19 cellular contexts compared by ENCODE assay signal in the genomic region with DNA sequence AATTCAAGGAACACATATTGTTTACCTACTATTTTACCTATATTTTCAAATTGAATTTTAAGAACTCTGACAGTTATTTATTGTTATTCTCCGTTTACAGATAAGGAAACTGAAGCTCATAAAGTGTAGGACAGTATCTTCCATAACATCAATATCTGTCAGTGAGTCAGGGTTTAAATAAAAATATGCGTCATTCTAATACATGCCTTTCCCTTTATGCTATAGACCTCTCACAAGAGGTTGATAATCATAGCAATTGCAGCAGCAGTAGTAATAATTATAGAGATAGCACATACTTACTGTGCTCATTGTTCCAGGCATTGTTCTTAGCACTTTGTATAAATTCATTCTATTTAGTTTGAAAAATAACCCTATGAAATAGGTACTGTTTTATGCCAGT.
DNase-seq lines count a peak whose midpoint lies in the region; ATAC-seq and TF ChIP-seq lines count a peak whose summit lies in the region.
"Had no signal": no experiment of that assay in that cellular context is flagged by ENCODE, and none has a peak within 500 bp of the region (broad histone marks: within the 10 kb centered on the region; RNA-seq: fewer than 3 reads in every experiment).

No MANE protein-coding gene starts in this region.

- CTCF ChIA-PET in PC-3 (lab: Charles Lee): no interaction called here

- H3K36me3 ChIP-seq in PC-3 (ENCODE audit: low read depth, low read length) (no peaks in the 10 kb centered on the region), ascending aorta (no peaks in the 10 kb centered on the region)
- H3K36me3 ChIP-seq: BLaER1, HAP-1 had no signal

- intact Hi-C loops in PC-3 (cut with micrococcal nuclease): no loop called here
- intact Hi-C loops in ascending aorta (cut with DNase I): no loop called here

- no peaks in the 10 kb centered on the region for H3F3A ChIP-seq in PC-3 (ENCODE audit: low read length, unreplicated experiment)

- no TSS peak for BruUV-seq in PC-3 (replicated peaks; lab: Mats Ljungman, UMichigan)

- peak; percentile 4 for DNase-seq in COR-L47 (lab: John Stamatoyannopoulos, UW)
- peak; percentile 28 for DNase-seq in NCI-H2227 (lab: John Stamatoyannopoulos, UW; ENCODE audit: unreplicated experiment)
- DNase-seq in PC-3: peak; percentile 27
- peak; percentile 41 to 45 for DNase-seq in foreskin keratinocyte
- DNase-seq in ureter (ENCODE audit: low spot score): no peak
- no peak for DNase-seq in ascending aorta (ENCODE audit: low spot score in 2 of 2)
- DNase-seq: CD4-positive, CD25-positive, alpha-beta regulatory T cell; CD8-positive, alpha-beta T cell; DMS 273 treated with DMSO at 0.1 percent for 48 hours; DMS79; EL; GDM1; GOT3 had no signal

- no peak overlapping the region for H3K9ac ChIP-seq in PC-3 (ENCODE audit: low read length)
- H3K9ac ChIP-seq: BLaER1 had no signal

- no peak overlapping the region for H3K4me3 ChIP-seq in PC-3 (ENCODE audit: low read length)
- H3K4me3 ChIP-seq in ascending aorta: no peak overlapping the region
- H3K4me3 ChIP-seq: BLaER1, GM12878, HAP-1 had no signal

- POLR2A ChIA-PET in PC-3 (lab: Charles Lee; ENCODE audit: unreplicated experiment): no interaction called here

- no peak overlapping the region for H2AFZ ChIP-seq in PC-3 (ENCODE audit: low read length)

- H3K9me2 ChIP-seq in PC-3 (replicated peaks; ENCODE audit: low read length): no peaks in the 10 kb centered on the region

- ATAC-seq in PC-3 (peak; percentile 55), foreskin keratinocyte (peak; percentile 99), GM21737 (IDR thresholded peaks at IDR 0.05; ENCODE audit: unreplicated experiment) (no peak)
- ATAC-seq: CD8-positive, alpha-beta T cell; GM12878 had no signal

- no peaks in the 10 kb centered on the region for H4K20me1 ChIP-seq in PC-3 (ENCODE audit: low read length)
- H4K20me1 ChIP-seq: BLaER1 had no signal

- H3K4me2 ChIP-seq in PC-3 (ENCODE audit: low read length): no peak overlapping the region
- H3K4me2 ChIP-seq: BLaER1 had no signal

- no peak overlapping the region for H3K27ac ChIP-seq in PC-3 (ENCODE audit: low read length)
- no peak overlapping the region for H3K27ac ChIP-seq in foreskin keratinocyte
- no peak overlapping the region for H3K27ac ChIP-seq in ascending aorta
- H3K27ac ChIP-seq: 22Rv1, BLaER1, C4-2B had no signal

- H3K9me3 ChIP-seq in PC-3 (ENCODE audit: low read length) (no peaks in the 10 kb centered on the region), ascending aorta (no peaks in the 10 kb centered on the region)
- H3K9me3 ChIP-seq: BLaER1, HAP-1 had no signal

- no peaks in the 10 kb centered on the region for H3K79me2 ChIP-seq in PC-3 (ENCODE audit: low read length)

- TF ChIP-seq CTCF in PC-3 (conservative IDR thresholded peaks at IDR 0.05; ENCODE audit: low read depth, low read length): no peak
- no peak for TF ChIP-seq CTCF in foreskin keratinocyte (conservative IDR thresholded peaks at IDR 0.05)
- TF ChIP-seq CTCF in ascending aorta (IDR thresholded peaks at IDR 0.05): no peak

- no peaks in the 10 kb centered on the region for H3K27me3 ChIP-seq in PC-3 (ENCODE audit: low read length)
- H3K27me3 ChIP-seq in foreskin keratinocyte: no peaks in the 10 kb centered on the region
- H3K27me3 ChIP-seq in ascending aorta: no peaks in the 10 kb centered on the region
- H3K27me3 ChIP-seq: BLaER1 had no signal

- no peaks in the 10 kb centered on the region for H3K4me1 ChIP-seq in PC-3 (ENCODE audit: insufficient read depth, low read length)
- no peaks in the 10 kb centered on the region for H3K4me1 ChIP-seq in foreskin keratinocyte
- no peaks in the 10 kb centered on the region for H3K4me1 ChIP-seq in ascending aorta
- H3K4me1 ChIP-seq: BLaER1, HAP-1 had no signal

Comparison
In these comparisons a context has a peak if more than half of its experiments do, and no peak if none do; other contexts are left out.
1. DNase-seq: peak in COR-L47 (single experiment), NCI-H2227 (single experiment), PC-3 (single experiment) and foreskin keratinocyte (2 of 2); none in ureter (single experiment) and ascending aorta (0 of 2).